ENCODE assay signal across 26 cellular contexts in genomic region chr4:23500876-23501275, GRCh38.
DNase-seq lines count a peak whose midpoint lies in the region; ATAC-seq and TF ChIP-seq lines count a peak whose summit lies in the region.
"Had no signal": no experiment of that assay in that cellular context is flagged by ENCODE, and none has a peak within 500 bp of the region (broad histone marks: within the 10 kb centered on the region; RNA-seq: fewer than 3 reads in every experiment).

No MANE protein-coding gene starts in this region.

- TF ChIP-seq CTCF in PC-9 (conservative IDR thresholded peaks at IDR 0.05) (no peak), body of pancreas (IDR thresholded peaks at IDR 0.05) (no peak)

- POLR2A ChIA-PET in PC-9 (lab: Charles Lee; ENCODE audit: unreplicated experiment), result no interaction called here

- no peaks in the 10 kb centered on the region for H3F3A ChIP-seq in PC-9 (ENCODE audit: insufficient read depth, low read depth)

- ATAC-seq in left ventricle myocardium superior, result peak; percentile 53
- ATAC-seq in Right ventricle myocardium inferior, result no peak
- no peak for ATAC-seq in body of pancreas
- ATAC-seq: GM12878, HCT116, SK-N-SH treated with all-trans-retinoic acid at 6 μM for 48 hours, T-helper 17 cell had no signal

- H3K36me3 ChIP-seq in PC-9 (ENCODE audit: low read depth), result no peaks in the 10 kb centered on the region
- no peaks in the 10 kb centered on the region for H3K36me3 ChIP-seq in body of pancreas (replicated peaks in 1 of 2; ENCODE audit: insufficient read depth in 1 of 2, low read depth in 2 of 2)
- H3K36me3 ChIP-seq: Peyer's patch had no signal

- no peaks in the 10 kb centered on the region for H3K79me2 ChIP-seq in PC-9 (ENCODE audit: low read depth)

- WGBS in body of pancreas, 2 donors, result 46% methylated on average over 2 of the region's 2 CpGs

- no peak overlapping the region for H2AFZ ChIP-seq in PC-9

- no peak for TF ChIP-seq POLR2A in body of pancreas (IDR thresholded peaks at IDR 0.05)

- intact Hi-C loops in left ventricle myocardium superior (cut with micrococcal nuclease) (no loop called here), Right ventricle myocardium inferior (cut with DNase I) (no loop called here), PC-9 (cut with micrococcal nuclease; ENCODE audit: unreplicated experiment) (no loop called here), body of pancreas (cut with DNase I) (no loop called here)

- H3K27me3 ChIP-seq in PC-9 (ENCODE audit: insufficient read depth, low read depth), result no peaks in the 10 kb centered on the region
- no peaks in the 10 kb centered on the region for H3K27me3 ChIP-seq in body of pancreas
- H3K27me3 ChIP-seq: Peyer's patch had no signal

- H3K4me2 ChIP-seq in PC-9, result no peak overlapping the region
- H3K4me2 ChIP-seq: KMS-11 had no signal

- no TSS peak for BruUV-seq in PC-9 (replicated peaks; lab: Mats Ljungman, UMichigan)

- CTCF ChIA-PET in PC-9 (lab: Charles Lee), result no interaction called here

- H3K4me1 ChIP-seq in PC-9 (replicated peaks; ENCODE audit: insufficient read depth) (no peaks in the 10 kb centered on the region), body of pancreas (no peaks in the 10 kb centered on the region)
- H3K4me1 ChIP-seq: Peyer's patch had no signal

- DNase-seq in left ventricle myocardium superior (no peak), Right ventricle myocardium inferior (ENCODE audit: missing footprints) (no peak), NCI-H1417 (lab: John Stamatoyannopoulos, UW) (peak; percentile 15 to 91 (median 64)), NCI-H69 (lab: John Stamatoyannopoulos, UW) (peak; percentile 54), PC-9 (no peak), body of pancreas (no peak)
- no peak for DNase-seq in stimulated activated CD4-positive, alpha-beta T cell treated with anti-CD3 and anti-CD28 coated beads, Interleukin-12 subunit alpha, Interleukin-12 subunit beta, amount 100 ng/mL, for 4 hours
- DNase-seq: C1 segment of cervical spinal cord; CD4-positive, alpha-beta memory T cell; COR-L47; DMS79; EL; GDM1; NCI-H1048; NCI-H1694; NCI-H2029 treated with DMSO at 0.1 percent for 48 hours; NCI-H2171; NCI-H226; NCI-H526; Peyer's patch; T-helper 17 cell had no signal

- H3K4me3 ChIP-seq in PC-9 (no peak overlapping the region), body of pancreas (no peak overlapping the region)
- H3K4me3 ChIP-seq: GM12878, Peyer's patch had no signal

- no peaks in the 10 kb centered on the region for H3K9me2 ChIP-seq in PC-9 (ENCODE audit: insufficient read depth)

- H3K9me3 ChIP-seq in PC-9 (ENCODE audit: insufficient read depth, low read depth), result no peaks in the 10 kb centered on the region
- H3K9me3 ChIP-seq in body of pancreas, result no peaks in the 10 kb centered on the region
- H3K9me3 ChIP-seq: Peyer's patch had no signal

- H4K20me1 ChIP-seq in PC-9 (ENCODE audit: insufficient read depth), result no peaks in the 10 kb centered on the region

- H3K27ac ChIP-seq in PC-9, result no peak overlapping the region
- H3K27ac ChIP-seq in body of pancreas, result no peak overlapping the region
- H3K27ac ChIP-seq: HL-60, KMS-11, Peyer's patch had no signal

Comparison
In these comparisons a context has a peak if more than half of its experiments do, and no peak if none do; other contexts are left out.
1. DNase-seq: peak in NCI-H1417 (3 of 3) and NCI-H69 (single experiment); none in left ventricle myocardium superior (single experiment), Right ventricle myocardium inferior (single experiment), PC-9 (0 of 2), body of pancreas (0 of 4) and stimulated activated CD4-positive, alpha-beta T cell treated with anti-CD3 and anti-CD28 coated beads, Interleukin-12 subunit alpha, Interleukin-12 subunit beta, amount 100 ng/mL, for 4 hours (single experiment).